Comparison of ENCODE assay signal across 8 cellular contexts in the genomic region with DNA sequence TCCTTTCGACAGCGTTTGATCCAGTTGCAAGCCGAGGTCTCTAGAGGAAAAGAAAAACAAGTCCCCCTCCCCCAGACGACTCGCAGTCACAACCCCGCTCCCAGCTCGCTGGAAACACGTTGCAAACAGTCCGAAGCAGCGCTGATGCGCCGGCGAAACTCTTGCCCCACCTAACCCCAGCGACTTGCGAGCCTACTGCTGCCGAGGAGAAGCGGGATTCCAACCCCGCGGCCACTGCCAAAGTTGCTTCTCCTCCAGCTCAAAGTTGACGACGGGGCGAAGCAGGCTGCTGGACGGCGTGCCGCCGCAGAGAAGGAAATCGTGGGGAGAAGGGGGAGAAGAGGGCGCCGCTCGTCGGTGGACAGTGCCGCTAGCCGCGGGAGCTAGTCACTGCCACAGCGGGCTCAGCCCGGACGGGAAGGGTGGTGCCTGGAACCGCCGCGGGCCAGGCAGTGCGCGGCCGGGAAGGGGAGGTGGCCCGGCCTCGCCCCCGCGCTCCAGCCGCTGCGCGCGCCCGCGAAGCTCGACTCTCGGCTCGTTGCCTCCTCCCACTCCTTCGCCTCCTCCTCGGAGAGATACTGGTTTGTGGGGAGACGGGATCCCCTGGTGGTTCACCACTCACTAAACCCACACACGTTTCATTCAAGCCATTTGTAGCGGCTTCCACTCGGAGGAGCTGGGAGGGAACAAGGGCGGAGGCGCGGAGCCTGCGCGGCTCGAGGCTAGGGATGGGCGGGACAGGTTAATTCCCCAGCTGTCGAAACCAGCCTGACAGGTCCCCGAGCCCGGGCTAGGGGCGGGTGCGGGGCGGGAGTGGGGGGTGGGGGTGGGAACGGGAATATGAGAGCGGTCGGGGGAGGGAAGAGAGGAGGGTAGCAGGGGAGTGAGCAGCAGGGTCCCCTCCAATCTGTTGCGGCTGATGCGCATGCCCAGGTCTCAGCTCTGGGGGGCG. TPM values are rescaled to one million over a fixed set of nuclear protein-coding genes. Genes with fewer than 3 reads are reported as not detected.
DNase-seq lines count a peak whose midpoint lies in the region; ATAC-seq and TF ChIP-seq lines count a peak whose summit lies in the region.

A gene with protein sequence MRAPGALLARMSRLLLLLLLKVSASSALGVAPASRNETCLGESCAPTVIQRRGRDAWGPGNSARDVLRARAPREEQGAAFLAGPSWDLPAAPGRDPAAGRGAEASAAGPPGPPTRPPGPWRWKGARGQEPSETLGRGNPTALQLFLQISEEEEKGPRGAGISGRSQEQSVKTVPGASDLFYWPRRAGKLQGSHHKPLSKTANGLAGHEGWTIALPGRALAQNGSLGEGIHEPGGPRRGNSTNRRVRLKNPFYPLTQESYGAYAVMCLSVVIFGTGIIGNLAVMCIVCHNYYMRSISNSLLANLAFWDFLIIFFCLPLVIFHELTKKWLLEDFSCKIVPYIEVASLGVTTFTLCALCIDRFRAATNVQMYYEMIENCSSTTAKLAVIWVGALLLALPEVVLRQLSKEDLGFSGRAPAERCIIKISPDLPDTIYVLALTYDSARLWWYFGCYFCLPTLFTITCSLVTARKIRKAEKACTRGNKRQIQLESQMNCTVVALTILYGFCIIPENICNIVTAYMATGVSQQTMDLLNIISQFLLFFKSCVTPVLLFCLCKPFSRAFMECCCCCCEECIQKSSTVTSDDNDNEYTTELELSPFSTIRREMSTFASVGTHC (minus strand): TSS at position 392 of the 952 bp plus-strand sequence. CDS start 816 bp downstream, outside the sequence.

- peak within 1 kb of the TSS; percentile 84 for H4K91ac ChIP-seq in IMR-90 (ENCODE audit: insufficient read depth, low read depth, low read length)

- H3K4me3 ChIP-seq in IMR-90 (ENCODE audit: insufficient read depth, low read depth, low read length) (peak within 1 kb of the TSS; percentile 73), SK-N-MC (peak within 1 kb of the TSS; percentile 94), skeletal muscle tissue (ENCODE audit: low read length in 3 of 3) (peak within 1 kb of the TSS; percentile 67 to 71 (median 69))

- dilution Hi-C loops in IMR-90 (cut with HindIII; ENCODE audit: low sequenced_read_pairs, unreplicated experiment), result no loop called here

- H2AK9ac ChIP-seq in IMR-90 (replicated peaks; ENCODE audit: low read depth, low read length, poor library complexity), result peak within 1 kb of the TSS; percentile 38

- TF ChIP-seq CTCF in IMR-90 (conservative IDR thresholded peaks at IDR 0.05; ENCODE audit: low read depth, low read length), result peak; percentile 74

- H3K4me1 ChIP-seq in ES-I3 (ENCODE audit: insufficient read depth, low read length) (0 out of 2 replicates have a peak, but pooled peaks cover 10% of the 10 kb centered on the region), IMR-90 (ENCODE audit: control insufficient read depth, insufficient read depth, low read length) (peaks cover 2% of the 10 kb centered on the region; the same call in 1 of the 2 replicates), skeletal muscle tissue (ENCODE audit: control insufficient read depth in 3 of 3, insufficient read depth in 3 of 3, low read length in 3 of 3) (peaks cover 0 to 18% (median 15%) of the 10 kb centered on the region in 3 donors)

- peak within 1 kb of the TSS; percentile 86 for H3K56ac ChIP-seq in IMR-90 (ENCODE audit: extremely low read depth, insufficient read depth, low read length)

- H2AFZ ChIP-seq in IMR-90 (replicated peaks; ENCODE audit: low read length, poor library complexity), result peak within 1 kb of the TSS; percentile 93

- H3K9me1 ChIP-seq in IMR-90 (ENCODE audit: insufficient read depth, low read length), result no peaks in the 10 kb centered on the region

- H4K20me1 ChIP-seq in IMR-90 (ENCODE audit: insufficient read depth, low read length), result peaks cover 14% of the 10 kb centered on the region

- BruUV-seq in IMR-90 (replicated peaks; lab: Mats Ljungman, UMichigan), result no TSS peak

- peak; percentile 83 for TF ChIP-seq RAD21 in IMR-90 (IDR thresholded peaks at IDR 0.05; ENCODE audit: low read length)

- peak within 1 kb of the TSS; percentile 92 for H3K4me2 ChIP-seq in IMR-90 (ENCODE audit: low read depth, low read length)

- intact Hi-C loops in IMR-90 (cut with micrococcal nuclease), result loop anchor here (1.0 to 2.0 kb wide), 3 partner anchors 43 to 594 kb away; no protein-coding TSS in a partner anchor

- H3K27ac ChIP-seq in IMR-90 (ENCODE audit: insufficient read depth, low read length), result peak within 1 kb of the TSS; percentile 78
- no peak within 1 kb of the TSS for H3K27ac ChIP-seq in SK-N-MC
- peak within 1 kb of the TSS; percentile 91 for H3K27ac ChIP-seq in caudate nucleus (ENCODE audit: low read depth, low read length)
- no peak within 1 kb of the TSS for H3K27ac ChIP-seq in skeletal muscle tissue (ENCODE audit: low read depth, low read length)

- WGBS in IMR-90 (ENCODE audit: extremely low coverage in 2 of 2, insufficient read length in 1 of 2), 2 experiments, result 0% methylated on average over 1 of the region's 81 CpGs; no CpG with 5 or more reads in 1 of the 2 experiments

- peak within 1 kb of the TSS; percentile 78 for H2AK5ac ChIP-seq in IMR-90 (ENCODE audit: low read depth, low read length)

- in situ Hi-C loops in IMR-90 (cut with MboI; ENCODE audit: low sequenced_read_pairs), result no loop called here

- H3K4ac ChIP-seq in IMR-90 (ENCODE audit: low read depth, low read length), result peak within 1 kb of the TSS; percentile 90

- H3K27me3 ChIP-seq in IMR-90 (ENCODE audit: control insufficient read depth, insufficient read depth, low read length), result no peaks in the 10 kb centered on the region
- peaks cover 22 to 32% (median 24%) of the 10 kb centered on the region in 3 donors for H3K27me3 ChIP-seq in skeletal muscle tissue (ENCODE audit: control insufficient read depth in 3 of 3, insufficient read depth in 3 of 3, low read length in 3 of 3)

- CTCF ChIA-PET in IMR-90 (lab: Yijun Ruan, JAX), result interaction anchor here (0.6 to 3.4 kb wide), 26 partner anchors 11 to 798 kb away, joined by 3 to 12 read pairs (median 4); no protein-coding TSS in a partner anchor

- peak within 1 kb of the TSS; percentile 80 for H2BK5ac ChIP-seq in IMR-90 (ENCODE audit: low read depth, low read length, poor library complexity, severe bottlenecking)

- peak within 1 kb of the TSS; percentile 83; the same call in 2 of the 3 replicates for H2BK15ac ChIP-seq in IMR-90 (ENCODE audit: low read depth, low read length)

- ATAC-seq in GM21576 (IDR thresholded peaks at IDR 0.05; ENCODE audit: unreplicated experiment) (peak; percentile 55), IMR-90 (ENCODE audit: low read depth) (peak; percentile 89)

- no peak for TF ChIP-seq POLR2A in IMR-90 (IDR thresholded peaks at IDR 0.05; ENCODE audit: low read depth, low read length)

- peak within 1 kb of the TSS; percentile 73 for H2BK20ac ChIP-seq in IMR-90 (ENCODE audit: low read depth, low read length)

- peak within 1 kb of the TSS; percentile 91 for H3K14ac ChIP-seq in IMR-90 (replicated peaks; ENCODE audit: low read depth, low read length)

- H3K9ac ChIP-seq in ES-I3 (ENCODE audit: low read depth, low read length) (peak within 1 kb of the TSS; percentile 93), IMR-90 (ENCODE audit: low read depth, low read length) (peak within 1 kb of the TSS; percentile 86), SK-N-MC (ENCODE audit: insufficient read length) (peak within 1 kb of the TSS; percentile 75), skeletal muscle tissue (ENCODE audit: low read depth in 1 of 3, low read length in 3 of 3) (peak within 1 kb of the TSS; percentile 50 to 57 (median 50))

- H3K23ac ChIP-seq in IMR-90 (ENCODE audit: low read depth, low read length), result peak within 1 kb of the TSS; percentile 97

- H4K5ac ChIP-seq in IMR-90 (ENCODE audit: low read depth, low read length), result peak within 1 kb of the TSS; percentile 21

- H2BK120ac ChIP-seq in IMR-90 (ENCODE audit: low read depth, low read length), result peak within 1 kb of the TSS; percentile 83

- peak; percentile 93 for DNase-seq in IMR-90
- no peak for DNase-seq in SK-N-MC (ENCODE audit: low read depth, low spot score)
- peak in 59 of 61 donors; percentile 31 to 94 (median 85) for DNase-seq in caudate nucleus (lab: John Stamatoyannopoulos, UW)
- peak; percentile 82 for DNase-seq in inferior parietal cortex (ENCODE audit: extremely low spot score)
- DNase-seq in cerebellar nuclear complex (lab: John Stamatoyannopoulos, UW), result no peak

- H4K8ac ChIP-seq in IMR-90 (ENCODE audit: low read depth in 2 of 2, low read length in 2 of 2), result peak within 1 kb of the TSS; percentile 76 to 79; a peak in 3 of 4 replicates

- POLR2A ChIA-PET in IMR-90 (lab: Charles Lee; ENCODE audit: unreplicated experiment), result no interaction called here

- H3K18ac ChIP-seq in IMR-90 (ENCODE audit: low read depth, low read length), result peak within 1 kb of the TSS; percentile 56

- H3K36me3 ChIP-seq in ES-I3 (ENCODE audit: insufficient read depth, low read length) (no peaks in the 10 kb centered on the region), IMR-90 (ENCODE audit: control insufficient read depth, insufficient read depth, low read length) (peaks cover 5% of the 10 kb centered on the region; the same call in 1 of the 2 replicates), SK-N-MC (ENCODE audit: insufficient read depth, low read length) (no peaks in the 10 kb centered on the region), skeletal muscle tissue (ENCODE audit: control insufficient read depth in 3 of 3, insufficient read depth in 3 of 3, low read length in 3 of 3) (no peaks in the 10 kb centered on the region)

- H3K9me3 ChIP-seq in ES-I3 (ENCODE audit: control insufficient read depth, insufficient read depth, low read length) (no peaks in the 10 kb centered on the region), IMR-90 (ENCODE audit: control insufficient read depth, insufficient read depth, low read length) (peaks cover 4% of the 10 kb centered on the region; the same call in 1 of the 2 replicates), SK-N-MC (ENCODE audit: low read depth, low read length) (no peaks in the 10 kb centered on the region), skeletal muscle tissue (ENCODE audit: control insufficient read depth in 3 of 3, low read length in 3 of 3) (no peaks in the 10 kb centered on the region)

- peaks cover 4 to 28% of the 10 kb centered on the region in 2 experiments; a peak in 3 of 4 replicates for H3K79me1 ChIP-seq in IMR-90 (ENCODE audit: low read depth in 1 of 2, low read length in 2 of 2)

TF ChIP-seq in IMR-90, 13 proteins besides CTCF, POLR2A, EP300 and RAD21 (continues in another document):
- TF ChIP-seq CHD1 (IDR thresholded peaks at IDR 0.05; ENCODE audit: low read depth, low read length) (no peak; the same call in 1 of the 2 replicates), CEBPB (IDR thresholded peaks at IDR 0.05; ENCODE audit: low read depth, low read length) (no peak), SMC3 (IDR thresholded peaks at IDR 0.05; ENCODE audit: low read depth, low read length) (peak; percentile 82), RCOR1 (IDR thresholded peaks at IDR 0.05; ENCODE audit: insufficient replicate concordance, low read length) (peak; percentile 58), MAZ (IDR thresholded peaks at IDR 0.05; ENCODE audit: borderline replicate concordance, low read depth, low read length) (peak; percentile 69; the same call in 1 of the 2 replicates)

RNA-seq across cellular contexts. Expression of the gene that starts here (rescaled TPM):
- total RNA-seq in IMR-90 (2012; rRNA removed) (9.2 and 9.3 TPM in 2 replicates), skeletal muscle tissue (20.9 TPM)
- polyA plus RNA-seq in IMR-90 (2012; rRNA removed), result 3.8 and 4.6 TPM in 2 replicates
- polyA plus RNA-seq in IMR-90 (2012; cell fraction: cytosol; rRNA removed), result 2.5 and 4.0 TPM in 2 replicates
- polyA plus RNA-seq in IMR-90 (2012; cell fraction: nucleus; rRNA removed; ENCODE audit: low replicate concordance), result 0.79 and 1.4 TPM in 2 replicates

Comparison
In these comparisons a context has a peak if more than half of its experiments do, and no peak if none do; other contexts are left out.
1. DNase-seq: peak in IMR-90 (single experiment), caudate nucleus (59 of 61) and inferior parietal cortex (single experiment); none in SK-N-MC (single experiment) and cerebellar nuclear complex (0 of 2).
2. H3K27ac ChIP-seq: peak in IMR-90 (single experiment) and caudate nucleus (single experiment); none in SK-N-MC (single experiment) and skeletal muscle tissue (single experiment).
3. Peak in every context shown above with its lines, with median percentiles within 50 percentile points of each other: H3K9ac ChIP-seq and H3K4me3 ChIP-seq.